Comparison of ENCODE assay signal across 9 cellular contexts in genomic region chr11:128627666-128628342, GRCh38. TPM values are rescaled to one million over a fixed set of nuclear protein-coding genes. Genes with fewer than 3 reads are reported as not detected.
A peak's percentile ranks its signal among the peaks of the same experiment; 100 is the strongest.
DNase-seq lines count a peak whose midpoint lies in the region; ATAC-seq and TF ChIP-seq lines count a peak whose summit lies in the region.
"Had no signal": no experiment of that assay in that cellular context is flagged by ENCODE, and none has a peak within 500 bp of the region (broad histone marks: within the 10 kb centered on the region; RNA-seq: fewer than 3 reads in every experiment).

No MANE protein-coding gene starts in this region.

- peak; percentile 45 for ATAC-seq in HG02938 (IDR thresholded peaks at IDR 0.05; ENCODE audit: unreplicated experiment)
- ATAC-seq: Panc1 had no signal

- H3K36me3 Mint-ChIP-seq in activated CD4-positive, alpha-beta T cell treated with anti-CD3 and anti-CD28 coated beads, Interleukin-2, amount 10 ng/mL, durations not matched to agents 24 days and 14 days (ENCODE audit: low read depth) = no peaks in the 10 kb centered on the region
- H3K36me3 Mint-ChIP-seq in activated T-helper 2 cell treated with anti-CD3 and anti-CD28 coated beads, Interferon-gamma antibody, Interleukin-2, Interleukin-4, amounts not matched to agents 10 μg/mL and 5 μg/mL and 100 μg/mL, durations not matched to agents 14 hours and 24 hours and 36 hours (ENCODE audit: low read depth) = no peaks in the 10 kb centered on the region

- H3K27ac Mint-ChIP-seq in activated CD4-positive, alpha-beta T cell treated with anti-CD3 and anti-CD28 coated beads, Interleukin-2, amount 10 ng/mL, durations not matched to agents 24 days and 14 days = peak overlapping the region; percentile 92
- H3K27ac Mint-ChIP-seq in activated T-helper 2 cell treated with anti-CD3 and anti-CD28 coated beads, Interferon-gamma antibody, Interleukin-2, Interleukin-4, amounts not matched to agents 10 μg/mL and 5 μg/mL and 100 μg/mL, durations not matched to agents 14 hours and 24 hours and 36 hours = peak overlapping the region; percentile 97

- WGBS in adrenal gland, 4 donors = 78 to 86% (median 82%) methylated on average over 7 of the region's 7 CpGs

- no peak for TF ChIP-seq POLR2A in adrenal gland (IDR thresholded peaks at IDR 0.05)

- peak; percentile 77 for DNase-seq in activated CD4-positive, alpha-beta T cell treated with anti-CD3 and anti-CD28 coated beads, Interleukin-2, amount 10 ng/mL, durations not matched to agents 24 days and 14 days
- DNase-seq in activated CD4-positive, alpha-beta T cell treated with anti-CD3 and anti-CD28 coated beads, Interleukin-2, amount 50 U/mL, for 4 hours = no peak
- no peak for DNase-seq in activated T-helper 2 cell treated with anti-CD3 and anti-CD28 coated beads, Interferon-gamma antibody, Interleukin-2, Interleukin-4, amounts not matched to agents 10 μg/mL and 5 μg/mL and 100 μg/mL, durations not matched to agents 14 hours and 24 hours and 36 hours (ENCODE audit: low spot score)
- peak; percentile 55 for DNase-seq in stimulated activated CD8-positive, alpha-beta memory T cell treated with anti-CD3 and anti-CD28 coated beads, Interleukin-4, amount 100 ng/mL, for 48 hours
- DNase-seq in middle frontal gyrus (ENCODE audit: extremely low spot score, low spot score) (no peak), adrenal gland (no peak), occipital lobe (lab: John Stamatoyannopoulos, UW) (no peak)

- peak overlapping the region; percentile 69 for H3K4me3 Mint-ChIP-seq in activated CD4-positive, alpha-beta T cell treated with anti-CD3 and anti-CD28 coated beads, Interleukin-2, amount 10 ng/mL, durations not matched to agents 24 days and 14 days
- peak overlapping the region; percentile 65 for H3K4me3 Mint-ChIP-seq in activated T-helper 2 cell treated with anti-CD3 and anti-CD28 coated beads, Interferon-gamma antibody, Interleukin-2, Interleukin-4, amounts not matched to agents 10 μg/mL and 5 μg/mL and 100 μg/mL, durations not matched to agents 14 hours and 24 hours and 36 hours (ENCODE audit: low read depth)

- H3K27me3 Mint-ChIP-seq in activated CD4-positive, alpha-beta T cell treated with anti-CD3 and anti-CD28 coated beads, Interleukin-2, amount 10 ng/mL, durations not matched to agents 24 days and 14 days = no peaks in the 10 kb centered on the region
- H3K27me3 Mint-ChIP-seq in activated T-helper 2 cell treated with anti-CD3 and anti-CD28 coated beads, Interferon-gamma antibody, Interleukin-2, Interleukin-4, amounts not matched to agents 10 μg/mL and 5 μg/mL and 100 μg/mL, durations not matched to agents 14 hours and 24 hours and 36 hours (ENCODE audit: low read depth) = no peaks in the 10 kb centered on the region

- H3K27me3 ChIP-seq in adrenal gland = no peaks in the 10 kb centered on the region

- no peaks in the 10 kb centered on the region for H3K36me3 ChIP-seq in adrenal gland (replicated peaks in 1 of 2)

- peaks cover 0 to 3% of the 10 kb centered on the region in 2 donors for H3K4me1 ChIP-seq in adrenal gland (replicated peaks in 1 of 2)

- no peak for TF ChIP-seq CTCF in adrenal gland (IDR thresholded peaks at IDR 0.05)

- intact Hi-C loops in activated CD4-positive, alpha-beta T cell treated with anti-CD3 and anti-CD28 coated beads, Interleukin-2, amount 10 ng/mL, durations not matched to agents 24 days and 14 days (cut with micrococcal nuclease) = loop anchor here (1.0 to 2.0 kb wide), 5 partner anchors 48 to 401 kb away; no protein-coding TSS in a partner anchor
- intact Hi-C loops in activated T-helper 2 cell treated with anti-CD3 and anti-CD28 coated beads, Interferon-gamma antibody, Interleukin-2, Interleukin-4, amounts not matched to agents 10 μg/mL and 5 μg/mL and 100 μg/mL, durations not matched to agents 14 hours and 24 hours and 36 hours (cut with micrococcal nuclease) = loop anchor here (2.0 to 10.0 kb wide), 4 partner anchors 104 to 395 kb away; no protein-coding TSS in a partner anchor
- intact Hi-C loops in adrenal gland (cut with DNase I) = loop anchor here in 1 of 2 donors (10.0 kb wide), 1 partner anchor 453 kb away; no protein-coding TSS in a partner anchor

- no peaks in the 10 kb centered on the region for H3K9me3 Mint-ChIP-seq in activated CD4-positive, alpha-beta T cell treated with anti-CD3 and anti-CD28 coated beads, Interleukin-2, amount 10 ng/mL, durations not matched to agents 24 days and 14 days
- no peaks in the 10 kb centered on the region for H3K9me3 Mint-ChIP-seq in activated T-helper 2 cell treated with anti-CD3 and anti-CD28 coated beads, Interferon-gamma antibody, Interleukin-2, Interleukin-4, amounts not matched to agents 10 μg/mL and 5 μg/mL and 100 μg/mL, durations not matched to agents 14 hours and 24 hours and 36 hours

- H3K9me3 ChIP-seq in adrenal gland (replicated peaks in 1 of 3) = no peaks in the 10 kb centered on the region

- H3K4me3 ChIP-seq in adrenal gland = no peak overlapping the region

- H3K4me1 Mint-ChIP-seq in activated CD4-positive, alpha-beta T cell treated with anti-CD3 and anti-CD28 coated beads, Interleukin-2, amount 10 ng/mL, durations not matched to agents 24 days and 14 days = peaks cover 81% of the 10 kb centered on the region
- peaks cover 77% of the 10 kb centered on the region for H3K4me1 Mint-ChIP-seq in activated T-helper 2 cell treated with anti-CD3 and anti-CD28 coated beads, Interferon-gamma antibody, Interleukin-2, Interleukin-4, amounts not matched to agents 10 μg/mL and 5 μg/mL and 100 μg/mL, durations not matched to agents 14 hours and 24 hours and 36 hours (ENCODE audit: low read depth)

- peak overlapping the region in 1 of 5 donors; percentile 30 for H3K27ac ChIP-seq in adrenal gland

RNA-seq across cellular contexts. Expression of gene ETS1, which starts 40.4 kb away (rescaled TPM):
- total RNA-seq in activated CD4-positive, alpha-beta T cell treated with anti-CD3 and anti-CD28 coated beads, Interleukin-2, amount 10 ng/mL, durations not matched to agents 24 days and 14 days = 449 and 454 TPM in 2 replicates
- total RNA-seq in activated T-helper 2 cell treated with anti-CD3 and anti-CD28 coated beads, Interferon-gamma antibody, Interleukin-2, Interleukin-4, amounts not matched to agents 10 μg/mL and 5 μg/mL and 100 μg/mL, durations not matched to agents 14 hours and 24 hours and 36 hours = 517 and 526 TPM in 2 replicates
- 10 to 100 TPM; 29.9 to 61.7 (median 46.8) TPM for total RNA-seq in adrenal gland
- polyA plus RNA-seq in adrenal gland = 10 to 100 TPM in 2 of 3 donors, 1 to 10 TPM in 1; 9.6 to 34.1 (median 17.9) TPM
- total RNA-seq in occipital lobe = 14.0 TPM

Comparison
In these comparisons a context has a peak if more than half of its experiments do, and no peak if none do; other contexts are left out.
1. DNase-seq: peak in activated CD4-positive, alpha-beta T cell treated with anti-CD3 and anti-CD28 coated beads, Interleukin-2, amount 10 ng/mL, durations not matched to agents 24 days and 14 days (single experiment) and stimulated activated CD8-positive, alpha-beta memory T cell treated with anti-CD3 and anti-CD28 coated beads, Interleukin-4, amount 100 ng/mL, for 48 hours (single experiment); none in activated CD4-positive, alpha-beta T cell treated with anti-CD3 and anti-CD28 coated beads, Interleukin-2, amount 50 U/mL, for 4 hours (0 of 2), activated T-helper 2 cell treated with anti-CD3 and anti-CD28 coated beads, Interferon-gamma antibody, Interleukin-2, Interleukin-4, amounts not matched to agents 10 μg/mL and 5 μg/mL and 100 μg/mL, durations not matched to agents 14 hours and 24 hours and 36 hours (single experiment), middle frontal gyrus (single experiment), adrenal gland (0 of 7) and occipital lobe (single experiment).